ENCODE assay signal across 8 cellular contexts in genomic region chr14:77120771-77121743, GRCh38. TPM values are rescaled to one million over a fixed set of nuclear protein-coding genes. Genes with fewer than 3 reads are reported as not detected.
DNase-seq lines count a peak whose midpoint lies in the region; ATAC-seq and TF ChIP-seq lines count a peak whose summit lies in the region.

No MANE protein-coding gene starts in this region.

- intact Hi-C loops in esophagus squamous epithelium (cut with DNase I): no loop called here

- WGBS in esophagus squamous epithelium, 2 donors: 22 to 47% methylated on average over 7 to 9 of the region's 9 CpGs

- no peak for TF ChIP-seq POLR2A in esophagus squamous epithelium (IDR thresholded peaks at IDR 0.05)

- peaks cover 55 to 81% of the 10 kb centered on the region in 2 donors for H3K4me1 Mint-ChIP-seq in stimulated activated naive B cell treated with anti-CD40 and anti-IgM and Interleukin-4, amounts not matched to agents 10 μg/mL and 1 μg/mL and 100 μg/mL, for 72 hours

- H3K4me1 ChIP-seq in esophagus squamous epithelium: peaks cover 38 to 59% (median 43%) of the 10 kb centered on the region in 3 donors
- no peaks in the 10 kb centered on the region for H3K4me1 ChIP-seq in SJCRH30

- no peaks in the 10 kb centered on the region for H3K9me3 Mint-ChIP-seq in stimulated activated naive B cell treated with anti-CD40 and anti-IgM and Interleukin-4, amounts not matched to agents 10 μg/mL and 1 μg/mL and 100 μg/mL, for 72 hours

- H3K36me3 ChIP-seq in esophagus squamous epithelium: peaks cover 0 to 38% (median 4%) of the 10 kb centered on the region in 3 donors
- H3K36me3 ChIP-seq in SJCRH30: no peaks in the 10 kb centered on the region
- no peaks in the 10 kb centered on the region for H3K36me3 ChIP-seq in brain microvascular endothelial cell (replicated peaks)

- ATAC-seq in GM19467 (IDR thresholded peaks at IDR 0.05; ENCODE audit: unreplicated experiment) (peak; percentile 84), HG03520 (IDR thresholded peaks at IDR 0.05; ENCODE audit: unreplicated experiment) (peak; percentile 83)
- peak; percentile 89 to 92 for ATAC-seq in stimulated activated naive B cell treated with anti-CD40 and anti-IgM and Interleukin-4, amounts not matched to agents 10 μg/mL and 1 μg/mL and 100 μg/mL, for 72 hours (replicated peaks)

- H3K27ac Mint-ChIP-seq in stimulated activated naive B cell treated with anti-CD40 and anti-IgM and Interleukin-4, amounts not matched to agents 10 μg/mL and 1 μg/mL and 100 μg/mL, for 72 hours: peak overlapping the region; percentile 94

- no peaks in the 10 kb centered on the region for H3K27me3 Mint-ChIP-seq in stimulated activated naive B cell treated with anti-CD40 and anti-IgM and Interleukin-4, amounts not matched to agents 10 μg/mL and 1 μg/mL and 100 μg/mL, for 72 hours

- no peaks in the 10 kb centered on the region for H3K9me3 ChIP-seq in esophagus squamous epithelium
- H3K9me3 ChIP-seq in SJCRH30 (replicated peaks): no peaks in the 10 kb centered on the region

- peak overlapping the region; percentile 42 to 88 (median 80) for H3K27ac ChIP-seq in esophagus squamous epithelium
- H3K27ac ChIP-seq in SJCRH30: no peak overlapping the region
- no peak overlapping the region for H3K27ac ChIP-seq in brain microvascular endothelial cell

- peak overlapping the region; percentile 45 to 62 for H3K4me3 Mint-ChIP-seq in stimulated activated naive B cell treated with anti-CD40 and anti-IgM and Interleukin-4, amounts not matched to agents 10 μg/mL and 1 μg/mL and 100 μg/mL, for 72 hours

- DNase-seq in DMS79 treated with DMSO at 0.1 percent for 48 hours (lab: John Stamatoyannopoulos, UW) (peak; percentile 99), SIG-M5 treated with dmso at 0.1 percent for 504 hours (lab: John Stamatoyannopoulos, UW; ENCODE audit: unreplicated experiment) (peak; percentile 77), esophagus squamous epithelium (lab: John Stamatoyannopoulos, UW) (no peak), SJCRH30 (no peak), brain microvascular endothelial cell (no peak)
- peak; percentile 82 for DNase-seq in stimulated activated naive B cell treated with anti-CD40 and anti-IgM and Interleukin-4, amounts not matched to agents 10 μg/mL and 1 μg/mL and 100 μg/mL, for 72 hours

- H3K36me3 Mint-ChIP-seq in stimulated activated naive B cell treated with anti-CD40 and anti-IgM and Interleukin-4, amounts not matched to agents 10 μg/mL and 1 μg/mL and 100 μg/mL, for 72 hours: peaks cover 1 to 9% of the 10 kb centered on the region in 2 donors

- H3K27me3 ChIP-seq in esophagus squamous epithelium: peaks cover 0 to 15% (median 0%) of the 10 kb centered on the region in 4 donors
- H3K27me3 ChIP-seq in SJCRH30: no peaks in the 10 kb centered on the region
- H3K27me3 ChIP-seq in brain microvascular endothelial cell (replicated peaks): peaks cover 16% of the 10 kb centered on the region

- in situ Hi-C loops in brain microvascular endothelial cell (cut with HindIII; ENCODE audit: low pct_ligation_motif_present, low sequenced_read_pairs): no loop called here

- TF ChIP-seq CTCF in esophagus squamous epithelium (IDR thresholded peaks at IDR 0.05): no peak
- no peak for TF ChIP-seq CTCF in brain microvascular endothelial cell (IDR thresholded peaks at IDR 0.05; ENCODE audit: low read depth, low read length, missing control alignments)

- H3K4me3 ChIP-seq in esophagus squamous epithelium (no peak overlapping the region), SJCRH30 (no peak overlapping the region), brain microvascular endothelial cell (ENCODE audit: low read depth, low read length) (no peak overlapping the region)

RNA-seq across cellular contexts. Expression of gene ZDHHC22, which starts 20.5 kb away (rescaled TPM):
- total RNA-seq in esophagus squamous epithelium: not detected
- total RNA-seq in SJCRH30 (2014; rRNA removed; shearing (Covaris generic)): 12.1 and 13.4 TPM in 2 replicates

RNA-seq across cellular contexts. Expression of gene CIPC, which starts 23.0 kb away (rescaled TPM):
- total RNA-seq in esophagus squamous epithelium: 10 to 100 TPM; 17.1 to 38.3 (median 32.6) TPM
- 13.2 and 14.0 TPM in 2 replicates for total RNA-seq in SJCRH30 (2014; rRNA removed; shearing (Covaris generic))

Comparison
In these comparisons a context has a peak if more than half of its experiments do, and no peak if none do; other contexts are left out.
1. DNase-seq: peak in DMS79 treated with DMSO at 0.1 percent for 48 hours (single experiment), SIG-M5 treated with dmso at 0.1 percent for 504 hours (single experiment) and stimulated activated naive B cell treated with anti-CD40 and anti-IgM and Interleukin-4, amounts not matched to agents 10 μg/mL and 1 μg/mL and 100 μg/mL, for 72 hours (single experiment); none in esophagus squamous epithelium (single experiment), SJCRH30 (0 of 2) and brain microvascular endothelial cell (single experiment).
2. H3K27ac ChIP-seq: peak in esophagus squamous epithelium (4 of 4); none in SJCRH30 (single experiment) and brain microvascular endothelial cell (single experiment).
3. RNA of gene ZDHHC22, which starts 20.5 kb away (total RNA-seq): 12.1 to 13.4 TPM in SJCRH30; not detected in esophagus squamous epithelium; every median in the first group is over 10 times any median in the second.
4. Peak in every context shown above with its lines, with median percentiles within 50 percentile points of each other: ATAC-seq.